Comparison of ENCODE assay signal across 15 cellular contexts in the genomic region with DNA sequence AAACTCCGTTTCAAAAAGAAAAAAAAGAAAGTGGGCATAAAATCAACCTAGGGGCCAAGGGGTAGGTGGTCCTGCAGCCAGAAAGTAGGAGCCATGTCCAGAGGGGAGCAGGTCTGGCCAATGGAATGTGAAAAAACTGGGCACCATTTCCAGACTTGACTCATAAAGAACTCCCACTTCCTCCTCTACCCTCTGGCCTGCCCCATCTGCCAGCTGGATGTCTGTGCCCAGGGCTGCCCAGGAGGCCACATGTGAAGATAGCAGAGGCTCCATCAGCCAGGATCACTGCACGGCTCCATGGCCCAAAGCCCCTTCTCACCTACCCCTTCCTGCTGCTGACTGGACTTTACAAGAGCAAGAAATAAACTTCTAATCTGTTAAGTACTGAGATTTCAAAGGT. TPM values are rescaled to one million over a fixed set of nuclear protein-coding genes. Genes with fewer than 3 reads are reported as not detected.
A peak's percentile ranks its signal among the peaks of the same experiment; 100 is the strongest.
DNase-seq lines count a peak whose midpoint lies in the region; ATAC-seq, FAIRE-seq and TF ChIP-seq lines count a peak whose summit lies in the region.
"Had no signal": no experiment of that assay in that cellular context is flagged by ENCODE, and none has a peak within 500 bp of the region (broad histone marks: within the 10 kb centered on the region; RNA-seq: fewer than 3 reads in every experiment).

No MANE protein-coding gene starts in this region.

- POLR2A ChIA-PET in activated CD4-positive, alpha-beta T cell treated with anti-CD3 and anti-CD28 coated beads, Interleukin-2, amount 10 ng/mL, durations not matched to agents 7 days and 5 days (lab: Charles Lee), result no interaction called here
- POLR2A ChIA-PET in activated CD4-positive, alpha-beta T cell treated with anti-CD3 and anti-CD28 coated beads for 36 hours (lab: Charles Lee), result interaction anchor here (0.8 kb wide), 1 partner anchor 13 kb away, joined by 3 read pairs; no protein-coding TSS in a partner anchor
- POLR2A ChIA-PET in GM12878 (lab: Charles Lee), result no interaction called here

- no peak for FAIRE-seq in GM12878 (lab: Jason Lieb, UNC)
- FAIRE-seq: A204.1 had no signal

- TF ChIP-seq EP300 in GM12878 (IDR thresholded peaks at IDR 0.05; ENCODE audit: borderline replicate concordance in 1 of 2, control insufficient read depth in 1 of 2, low read depth in 2 of 2, low read length in 2 of 2), result no peak

- H3K79me2 ChIP-seq in GM12878 (ENCODE audit: control insufficient read depth, insufficient read depth, low read length) (no peaks in the 10 kb centered on the region), osteoblast (ENCODE audit: insufficient read depth, low read length) (no peaks in the 10 kb centered on the region), hepatocyte (no peaks in the 10 kb centered on the region)

- no peaks in the 10 kb centered on the region for H3K36me3 ChIP-seq in GM12878 (ENCODE audit: control insufficient read depth in 2 of 2, insufficient read depth in 2 of 2, low read length in 1 of 2)
- no peaks in the 10 kb centered on the region for H3K36me3 ChIP-seq in osteoblast (ENCODE audit: insufficient read depth, low read length)
- H3K36me3 ChIP-seq in hepatocyte (replicated peaks; ENCODE audit: insufficient read depth, low read depth), result no peaks in the 10 kb centered on the region
- H3K36me3 ChIP-seq: brain microvascular endothelial cell, tibial artery had no signal

- DNase-seq in activated CD4-positive, alpha-beta T cell treated with anti-CD3 and anti-CD28 coated beads, Interleukin-2, amount 10 ng/mL, durations not matched to agents 7 days and 5 days, result no peak
- no peak for DNase-seq in activated CD4-positive, alpha-beta T cell treated with anti-CD3 and anti-CD28 coated beads for 36 hours
- DNase-seq in NCI-H226, result peak; percentile 82
- DNase-seq in GM12878 (ENCODE audit: low read depth, low spot score), result no peak
- peak; percentile 73 for DNase-seq in osteoblast (ENCODE audit: insufficient read length, low spot score, missing footprints)
- DNase-seq in hepatocyte (ENCODE audit: low spot score), result no peak
- DNase-seq in SHP77 treated with DMSO at 0.1 percent for 48 hours (lab: John Stamatoyannopoulos, UW), result no peak
- no peak for DNase-seq in osteocyte (ENCODE audit: extremely low spot score, unreplicated experiment)
- DNase-seq: brain microvascular endothelial cell, hippocampal formation, NCI-H82, nucleus accumbens, tibial artery had no signal

- H3K4me3 ChIP-seq in GM12878 (no peak overlapping the region), osteoblast (ENCODE audit: insufficient read depth, low read length) (no peak overlapping the region), hepatocyte (no peak overlapping the region)
- H3K4me3 ChIP-seq: tibial artery had no signal

- H3K4me1 ChIP-seq in GM12878 (ENCODE audit: control insufficient read depth, insufficient read depth, low read length) (peaks cover 31% of the 10 kb centered on the region), osteoblast (ENCODE audit: insufficient read depth, low read length) (no peaks in the 10 kb centered on the region), hepatocyte (ENCODE audit: insufficient read depth) (peaks cover 3% of the 10 kb centered on the region)
- H3K4me1 ChIP-seq: tibial artery had no signal

- TF ChIP-seq POLR2A in GM12878 (IDR thresholded peaks at IDR 0.05; ENCODE audit: low read depth, low read length), result no peak

- H3K4me3 Mint-ChIP-seq in activated CD4-positive, alpha-beta T cell treated with anti-CD3 and anti-CD28 coated beads, Interleukin-2, amount 10 ng/mL, durations not matched to agents 7 days and 5 days, result no peak overlapping the region
- H3K4me3 Mint-ChIP-seq in activated CD4-positive, alpha-beta T cell treated with anti-CD3 and anti-CD28 coated beads for 36 hours, result no peak overlapping the region
- H3K4me3 Mint-ChIP-seq in osteocyte (ENCODE audit: unreplicated experiment), result no peak overlapping the region

- TF ChIP-seq CTCF in GM12878 (IDR thresholded peaks at IDR 0.05 in 2 of 3, conservative IDR thresholded peaks at IDR 0.05 in 1 of 3; ENCODE audit: control insufficient read depth in 2 of 3, extremely low read depth in 1 of 3, insufficient read depth in 1 of 3, low read depth in 3 of 3, low read length in 3 of 3) (no peak), osteoblast (IDR thresholded peaks at IDR 0.05; ENCODE audit: extremely low read depth, low read depth, low read length) (no peak), hepatocyte (IDR thresholded peaks at IDR 0.05; ENCODE audit: poor library complexity) (no peak), osteocyte (IDR thresholded peaks at IDR 0.05) (no peak)

- no peaks in the 10 kb centered on the region for H3K9me3 Mint-ChIP-seq in activated CD4-positive, alpha-beta T cell treated with anti-CD3 and anti-CD28 coated beads, Interleukin-2, amount 10 ng/mL, durations not matched to agents 7 days and 5 days
- H3K9me3 Mint-ChIP-seq in activated CD4-positive, alpha-beta T cell treated with anti-CD3 and anti-CD28 coated beads for 36 hours (ENCODE audit: low read depth), result no peaks in the 10 kb centered on the region
- no peaks in the 10 kb centered on the region for H3K9me3 Mint-ChIP-seq in osteocyte (ENCODE audit: unreplicated experiment)

- no peaks in the 10 kb centered on the region for H3K9me2 ChIP-seq in hepatocyte (replicated peaks; ENCODE audit: insufficient read depth)

- H3K27ac ChIP-seq in GM12878 (ENCODE audit: control insufficient read depth, insufficient read depth) (no peak overlapping the region), osteoblast (ENCODE audit: low read depth, low read length) (no peak overlapping the region), hepatocyte (no peak overlapping the region)
- H3K27ac ChIP-seq: brain microvascular endothelial cell, tibial artery had no signal

- H3K27me3 ChIP-seq in GM12878 (replicated peaks in 1 of 2; ENCODE audit: control insufficient read depth in 2 of 2, insufficient read depth in 2 of 2, low read length in 1 of 2) (no peaks in the 10 kb centered on the region; a peak in 1 of 4 replicates), osteoblast (ENCODE audit: insufficient read depth, low read length) (no peaks in the 10 kb centered on the region), hepatocyte (no peaks in the 10 kb centered on the region)
- H3K27me3 ChIP-seq: brain microvascular endothelial cell, tibial artery had no signal

- peaks cover 77% of the 10 kb centered on the region for H3K4me1 Mint-ChIP-seq in activated CD4-positive, alpha-beta T cell treated with anti-CD3 and anti-CD28 coated beads, Interleukin-2, amount 10 ng/mL, durations not matched to agents 7 days and 5 days
- peaks cover 67% of the 10 kb centered on the region for H3K4me1 Mint-ChIP-seq in activated CD4-positive, alpha-beta T cell treated with anti-CD3 and anti-CD28 coated beads for 36 hours
- H3K4me1 Mint-ChIP-seq in osteocyte (ENCODE audit: unreplicated experiment), result peaks cover 25% of the 10 kb centered on the region

- H3K4me2 ChIP-seq in GM12878 (ENCODE audit: control insufficient read depth, insufficient read depth) (no peak overlapping the region), osteoblast (ENCODE audit: insufficient read depth, low read length) (no peak overlapping the region), hepatocyte (no peak overlapping the region)

- no peaks in the 10 kb centered on the region for H3K27me3 Mint-ChIP-seq in activated CD4-positive, alpha-beta T cell treated with anti-CD3 and anti-CD28 coated beads, Interleukin-2, amount 10 ng/mL, durations not matched to agents 7 days and 5 days
- no peaks in the 10 kb centered on the region for H3K27me3 Mint-ChIP-seq in activated CD4-positive, alpha-beta T cell treated with anti-CD3 and anti-CD28 coated beads for 36 hours
- H3K27me3 Mint-ChIP-seq in osteocyte (ENCODE audit: unreplicated experiment), result no peaks in the 10 kb centered on the region

- peaks cover 5% of the 10 kb centered on the region for H3K36me3 Mint-ChIP-seq in activated CD4-positive, alpha-beta T cell treated with anti-CD3 and anti-CD28 coated beads, Interleukin-2, amount 10 ng/mL, durations not matched to agents 7 days and 5 days (ENCODE audit: low read depth)
- H3K36me3 Mint-ChIP-seq in activated CD4-positive, alpha-beta T cell treated with anti-CD3 and anti-CD28 coated beads for 36 hours (ENCODE audit: low read depth), result no peaks in the 10 kb centered on the region
- no peaks in the 10 kb centered on the region for H3K36me3 Mint-ChIP-seq in osteocyte (ENCODE audit: unreplicated experiment)

- no peak overlapping the region for H2AFZ ChIP-seq in GM12878 (ENCODE audit: control insufficient read depth, low read depth, low read length)
- H2AFZ ChIP-seq in osteoblast (ENCODE audit: low read length), result peak overlapping the region; percentile 57
- no peak overlapping the region for H2AFZ ChIP-seq in hepatocyte

- no TSS peak for BruUV-seq in GM12878 (replicated peaks; lab: Mats Ljungman, UMichigan)

- intact Hi-C loops in activated CD4-positive, alpha-beta T cell treated with anti-CD3 and anti-CD28 coated beads for 36 hours (cut with DNase I, micrococcal nuclease), result no loop called here
- intact Hi-C loops in GM12878 (cut with micrococcal nuclease; ENCODE audit: unreplicated experiment), result no loop called here

- TF ChIP-seq RAD21 in GM12878 (IDR thresholded peaks at IDR 0.05; ENCODE audit: insufficient read depth, low read depth, low read length), result no peak

- peak overlapping the region; percentile 73 for H3K27ac Mint-ChIP-seq in activated CD4-positive, alpha-beta T cell treated with anti-CD3 and anti-CD28 coated beads, Interleukin-2, amount 10 ng/mL, durations not matched to agents 7 days and 5 days
- no peak overlapping the region for H3K27ac Mint-ChIP-seq in activated CD4-positive, alpha-beta T cell treated with anti-CD3 and anti-CD28 coated beads for 36 hours
- H3K27ac Mint-ChIP-seq in osteocyte (ENCODE audit: unreplicated experiment), result no peak overlapping the region

- no peaks in the 10 kb centered on the region for H4K20me1 ChIP-seq in GM12878 (ENCODE audit: control insufficient read depth, insufficient read depth)
- H4K20me1 ChIP-seq in osteoblast (ENCODE audit: insufficient read depth, low read length), result no peaks in the 10 kb centered on the region
- H4K20me1 ChIP-seq in hepatocyte (ENCODE audit: insufficient read depth, poor library complexity, severe bottlenecking), result no peaks in the 10 kb centered on the region

- H3K9me3 ChIP-seq in GM12878 (replicated peaks; ENCODE audit: control insufficient read depth, insufficient read depth, low read length) (no peaks in the 10 kb centered on the region; the same call in 2 of the 3 replicates), osteoblast (ENCODE audit: low read depth, low read length) (no peaks in the 10 kb centered on the region), hepatocyte (ENCODE audit: low read depth) (no peaks in the 10 kb centered on the region)
- H3K9me3 ChIP-seq: tibial artery had no signal

- WGBS in GM12878 (ENCODE audit: insufficient coverage, insufficient replicate concordance, low lambda C conversion rate, missing lambda C conversion rate), result 65% methylated on average over 2 of the region's 2 CpGs
- whole genome bisulfite sequencing in hepatocyte (ENCODE audit: low lambda C conversion rate, missing lambda C conversion rate), result 59% methylated on average over 2 of the region's 2 CpGs

- CTCF ChIA-PET in activated CD4-positive, alpha-beta T cell treated with anti-CD3 and anti-CD28 coated beads, Interleukin-2, amount 10 ng/mL, durations not matched to agents 7 days and 5 days (lab: Charles Lee), result no interaction called here
- CTCF ChIA-PET in activated CD4-positive, alpha-beta T cell treated with anti-CD3 and anti-CD28 coated beads for 36 hours (lab: Charles Lee), result interaction anchor here (1.4 kb wide), 1 partner anchor 44 kb away, joined by 3 read pairs; no protein-coding TSS in a partner anchor
- CTCF ChIA-PET in GM12878 (lab: Yijun Ruan, JAX), result interaction anchor here (0.9 kb wide), 1 partner anchor 12 kb away, joined by 4 read pairs; no protein-coding TSS in a partner anchor

- no peak for ATAC-seq in activated CD4-positive, alpha-beta T cell treated with anti-CD3 and anti-CD28 coated beads for 36 hours
- no peak for ATAC-seq in GM12878
- ATAC-seq: activated CD4-positive, CD25-positive, alpha-beta regulatory T cell treated with anti-CD3 and anti-CD28 coated beads, Interleukin-2, amount 50 U/mL, for 24 hours had no signal

- no peak overlapping the region for H3K9ac ChIP-seq in GM12878 (ENCODE audit: control insufficient read depth, insufficient read depth, low read length)

- SMC1A ChIA-PET in GM12878 (lab: Charles Lee; ENCODE audit: uncharacterized antibody, unreplicated experiment), result interaction anchor here (1.6 kb wide), 1 partner anchor 79 kb away, joined by 3 read pairs; no protein-coding TSS in a partner anchor

- RAD21 ChIA-PET in GM12878 (lab: Charles Lee; ENCODE audit: unreplicated experiment), result no interaction called here

- in situ Hi-C loops in GM12878 (cut with MboI), result no loop called here

RNA-seq across cellular contexts. Expression of gene EEIG1, which starts 42.1 kb away (rescaled TPM):
- total RNA-seq in activated CD4-positive, alpha-beta T cell treated with anti-CD3 and anti-CD28 coated beads, Interleukin-2, amount 10 ng/mL, durations not matched to agents 7 days and 5 days, result 100 to 1,000 TPM; 412 to 477 TPM
- total RNA-seq in activated CD4-positive, alpha-beta T cell treated with anti-CD3 and anti-CD28 coated beads for 36 hours, result 10 to 100 TPM; 56.2 to 58.4 TPM
- total RNA-seq in GM12878 (2013; cell fraction: nucleolus; rRNA removed), result 23.5 and 27.2 TPM in 2 replicates
- total RNA-seq in GM12878 (2014; rRNA removed) (7.4 TPM in 2 replicates), GM12878 (2014; rRNA removed; fragmentation: Illumina TruSeq; extraction: Trizol) (8.5 and 9.5 TPM in 2 replicates), GM12878 (2021) (69.7 and 75.9 TPM in 2 replicates), osteoblast (18.0 and 20.6 TPM in 2 replicates), hepatocyte (38.1 and 47.9 TPM in 2 replicates), osteocyte (39.4 and 41.4 TPM in 2 replicates)
- polyA plus RNA-seq in GM12878 (2011; ENCODE audit: low read depth), result 116 TPM
- polyA plus RNA-seq in GM12878 (2011; rRNA removed) (3.3 and 6.6 TPM in 2 replicates), GM12878 (2014; fragmentation: Illumina TruSeq; extraction: Trizol) (7.2 and 16.9 TPM in 2 replicates), GM12878 (2014; fragmentation: Nextera tagmentation; extraction: Ambion mirVana) (1 to 10 TPM; 1.2 to 2.7 TPM), GM12878 (2014; rRNA removed) (20.7 and 21.5 TPM in 2 replicates), GM12878 (2016; fragmentation: Nextera tagmentation; extraction: Ambion mirVana) (10 to 100 TPM in 1 of 2 experiments, 1 to 10 TPM in 1; 8.5 to 12.9 TPM), hepatocyte (43.6 and 44.1 TPM in 2 replicates)
- polyA plus RNA-seq in GM12878 (2011; cell fraction: cytosol; rRNA removed), result 10.5 and 12.0 TPM in 2 replicates
- polyA plus RNA-seq in GM12878 (2011; cell fraction: nucleus; rRNA removed), result 13.2 and 14.7 TPM in 2 replicates
- polyA plus RNA-seq in GM12878 (2012), result 61.5 and 83.9 TPM in 2 replicates
- polyA minus RNA-seq in GM12878 (2011; rRNA and poly(A)+ RNA removed), result 2.9 and 6.1 TPM in 2 replicates
- 4.0 and 8.6 TPM in 2 replicates for polyA minus RNA-seq in GM12878 (2011; cell fraction: cytosol; rRNA and poly(A)+ RNA removed)
- 2.8 and 6.3 TPM in 2 replicates for polyA minus RNA-seq in GM12878 (2011; cell fraction: nucleus; rRNA and poly(A)+ RNA removed)

RNA-seq across cellular contexts. Expression of gene NAIF1, which starts 44.2 kb away (rescaled TPM):
- 10 to 100 TPM; 13.9 to 14.2 TPM for total RNA-seq in activated CD4-positive, alpha-beta T cell treated with anti-CD3 and anti-CD28 coated beads, Interleukin-2, amount 10 ng/mL, durations not matched to agents 7 days and 5 days
- 10 to 100 TPM; 11.3 to 13.7 TPM for total RNA-seq in activated CD4-positive, alpha-beta T cell treated with anti-CD3 and anti-CD28 coated beads for 36 hours
- 8.3 and 10.0 TPM in 2 replicates for total RNA-seq in GM12878 (2013; cell fraction: nucleolus; rRNA removed)
- total RNA-seq in GM12878 (2014; rRNA removed), result 10.7 and 14.2 TPM in 2 replicates
- 6.3 and 6.4 TPM in 2 replicates for total RNA-seq in GM12878 (2014; rRNA removed; fragmentation: Illumina TruSeq; extraction: Trizol)
- 8.6 and 10.3 TPM in 2 replicates for total RNA-seq in GM12878 (2021)
- polyA plus RNA-seq in GM12878 (2011; ENCODE audit: low read depth), result 4.5 TPM
- 6.1 and 9.4 TPM in 2 replicates for polyA plus RNA-seq in GM12878 (2011; rRNA removed)
- 12.1 and 15.0 TPM in 2 replicates for polyA plus RNA-seq in GM12878 (2011; cell fraction: cytosol; rRNA removed)
- polyA plus RNA-seq in GM12878 (2011; cell fraction: nucleus; rRNA removed), result 5.9 and 7.8 TPM in 2 replicates
- polyA plus RNA-seq in GM12878 (2012), result 8.4 and 9.3 TPM in 2 replicates
- polyA plus RNA-seq in GM12878 (2014; fragmentation: Illumina TruSeq; extraction: Trizol), result 5.2 and 6.2 TPM in 2 replicates
- 1 to 10 TPM; 2.4 to 5.2 TPM for polyA plus RNA-seq in GM12878 (2014; fragmentation: Nextera tagmentation; extraction: Ambion mirVana)
- 8.5 and 9.3 TPM in 2 replicates for polyA plus RNA-seq in GM12878 (2014; rRNA removed)
- polyA plus RNA-seq in GM12878 (2016; fragmentation: Nextera tagmentation; extraction: Ambion mirVana), result 1 to 10 TPM; 5.0 to 7.9 TPM
- polyA minus RNA-seq in GM12878 (2011; rRNA and poly(A)+ RNA removed), result 11.7 and 16.2 TPM in 2 replicates
- 6.7 and 10.7 TPM in 2 replicates for polyA minus RNA-seq in GM12878 (2011; cell fraction: cytosol; rRNA and poly(A)+ RNA removed)
- polyA minus RNA-seq in GM12878 (2011; cell fraction: nucleus; rRNA and poly(A)+ RNA removed), result 1.8 and 5.3 TPM in 2 replicates
- 10.1 and 10.6 TPM in 2 replicates for total RNA-seq in osteoblast
- total RNA-seq in hepatocyte, result 9.6 and 10.3 TPM in 2 replicates
- 7.0 and 8.0 TPM in 2 replicates for polyA plus RNA-seq in hepatocyte
- 8.4 and 8.8 TPM in 2 replicates for total RNA-seq in osteocyte

RNA-seq across cellular contexts. Expression of gene SLC25A25, which starts 45.1 kb away (rescaled TPM):
- 10 to 100 TPM; 14.6 to 18.4 TPM for total RNA-seq in activated CD4-positive, alpha-beta T cell treated with anti-CD3 and anti-CD28 coated beads, Interleukin-2, amount 10 ng/mL, durations not matched to agents 7 days and 5 days
- 10 to 100 TPM in 1 of 2 experiments, 1 to 10 TPM in 1; 6.9 to 10.8 TPM for total RNA-seq in activated CD4-positive, alpha-beta T cell treated with anti-CD3 and anti-CD28 coated beads for 36 hours
- total RNA-seq in GM12878 (2013; cell fraction: nucleolus; rRNA removed), result 21.3 and 21.7 TPM in 2 replicates
- 17.1 and 17.5 TPM in 2 replicates for total RNA-seq in GM12878 (2014; rRNA removed)
- 10.1 and 10.2 TPM in 2 replicates for total RNA-seq in GM12878 (2014; rRNA removed; fragmentation: Illumina TruSeq; extraction: Trizol)
- total RNA-seq in GM12878 (2021), result 14.3 and 15.7 TPM in 2 replicates
- 3.3 TPM for polyA plus RNA-seq in GM12878 (2011; ENCODE audit: low read depth)
- 5.9 and 8.2 TPM in 2 replicates for polyA plus RNA-seq in GM12878 (2011; rRNA removed)
- polyA plus RNA-seq in GM12878 (2011; cell fraction: cytosol; rRNA removed), result 6.2 and 8.2 TPM in 2 replicates
- polyA plus RNA-seq in GM12878 (2011; cell fraction: nucleus; rRNA removed), result 10.2 and 14.8 TPM in 2 replicates
- polyA plus RNA-seq in GM12878 (2012), result 7.6 and 8.5 TPM in 2 replicates
- polyA plus RNA-seq in GM12878 (2014; fragmentation: Illumina TruSeq; extraction: Trizol), result 3.2 and 6.6 TPM in 2 replicates
- under 1 TPM in 1 of 2 experiments, not detected in 1; 0.04 TPM for polyA plus RNA-seq in GM12878 (2014; fragmentation: Nextera tagmentation; extraction: Ambion mirVana)
- polyA plus RNA-seq in GM12878 (2014; rRNA removed), result 12.4 and 13.4 TPM in 2 replicates
- polyA plus RNA-seq in GM12878 (2016; fragmentation: Nextera tagmentation; extraction: Ambion mirVana), result 10 to 100 TPM; 12.4 to 13.6 TPM
- 5.6 and 9.7 TPM in 2 replicates for polyA minus RNA-seq in GM12878 (2011; rRNA and poly(A)+ RNA removed)
- polyA minus RNA-seq in GM12878 (2011; cell fraction: cytosol; rRNA and poly(A)+ RNA removed), result 3.7 and 5.5 TPM in 2 replicates
- polyA minus RNA-seq in GM12878 (2011; cell fraction: nucleus; rRNA and poly(A)+ RNA removed), result 3.9 and 5.6 TPM in 2 replicates
- 9.7 and 13.4 TPM in 2 replicates for total RNA-seq in osteoblast
- 52.4 and 62.3 TPM in 2 replicates for total RNA-seq in hepatocyte
- 40.1 and 51.0 TPM in 2 replicates for polyA plus RNA-seq in hepatocyte
- total RNA-seq in osteocyte, result 15.6 and 18.0 TPM in 2 replicates

Comparison
In these comparisons a context has a peak if more than half of its experiments do, and no peak if none do; other contexts are left out.
1. DNase-seq: peak in NCI-H226 (single experiment) and osteoblast (single experiment); none in activated CD4-positive, alpha-beta T cell treated with anti-CD3 and anti-CD28 coated beads, Interleukin-2, amount 10 ng/mL, durations not matched to agents 7 days and 5 days (single experiment), activated CD4-positive, alpha-beta T cell treated with anti-CD3 and anti-CD28 coated beads for 36 hours (single experiment), GM12878 (single experiment), hepatocyte (single experiment), SHP77 treated with DMSO at 0.1 percent for 48 hours (single experiment) and osteocyte (single experiment).